ENCODE assay signal across 19 cellular contexts in the genomic region with DNA sequence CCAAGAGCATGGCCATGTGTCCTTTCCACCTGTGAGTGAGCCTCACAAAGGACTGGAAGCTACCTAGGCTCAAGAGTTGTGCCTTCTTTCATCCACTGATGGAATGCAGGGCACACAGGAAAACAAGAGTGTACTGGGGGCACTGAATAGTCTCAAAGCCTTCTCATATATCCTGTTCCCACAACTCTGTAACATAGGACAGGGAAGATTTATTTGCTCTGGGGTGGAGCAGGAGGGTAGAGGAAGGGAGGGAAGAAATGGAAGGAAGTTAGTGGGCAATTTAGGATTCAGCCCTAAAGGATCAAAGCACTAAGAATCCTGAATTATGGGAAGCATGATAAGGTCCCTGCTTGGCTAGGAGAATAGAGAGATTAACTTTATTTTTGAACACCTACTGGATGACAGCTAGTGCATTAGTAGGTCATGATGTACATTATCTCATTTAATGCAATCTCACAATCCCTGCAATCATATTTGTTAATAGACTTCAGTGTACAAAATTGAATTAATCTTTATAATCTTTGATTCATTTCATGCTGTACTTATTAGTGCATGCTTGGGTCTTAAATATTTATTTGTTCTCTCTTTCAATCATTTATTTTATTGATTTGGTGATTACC. TPM values are rescaled to one million over a fixed set of nuclear protein-coding genes. Genes with fewer than 3 reads are reported as not detected.
"Had no signal": no experiment of that assay in that cellular context is flagged by ENCODE, and none has a peak within 500 bp of the region (broad histone marks: within the 10 kb centered on the region; RNA-seq: fewer than 3 reads in every experiment).

No MANE protein-coding gene starts in this region.

- H3K36me3 ChIP-seq: colonic mucosa, heart right ventricle, tibial artery had no signal

- H3K4me3 ChIP-seq: colonic mucosa, heart right ventricle, smooth muscle cell, tibial artery had no signal

- FAIRE-seq: frontal cortex, keratinocyte had no signal

- H3K27ac ChIP-seq: colonic mucosa, heart right ventricle, tibial artery had no signal

- H3K4me2 ChIP-seq: smooth muscle cell had no signal

- DNase-seq: activated CD8-positive, alpha-beta memory T cell treated with anti-CD3 and anti-CD28 coated beads for 24 hours; activated naive CD4-positive, alpha-beta T cell treated with anti-CD3 and anti-CD28 coated beads for 36 hours; caudate nucleus; colonic mucosa; heart right ventricle; left ventricle myocardium superior; nucleus accumbens; right cardiac atrium; T1000; tibial artery had no signal

- H3K27me3 Mint-ChIP-seq: progenitor cell of endocrine pancreas had no signal

- H3K27me3 ChIP-seq: colonic mucosa, heart right ventricle, tibial artery had no signal

- ATAC-seq: activated T-helper 17 cell treated with anti-CD3 and anti-CD28 coated beads, Interleukin-2, amount 50 U/mL, for 72 hours; heart right ventricle; left ventricle myocardium superior; right cardiac atrium; stimulated activated effector memory CD8-positive, alpha-beta T cell treated with anti-CD3 and anti-CD28 coated beads, Interleukin-12 subunit alpha, Interleukin-12 subunit beta, amount 100 ng/mL, for 72 hours had no signal

- H3K9me3 Mint-ChIP-seq: activated naive CD4-positive, alpha-beta T cell treated with anti-CD3 and anti-CD28 coated beads for 36 hours; activated T-helper 17 cell treated with anti-CD3 and anti-CD28 coated beads, Interleukin-2, amount 50 U/mL, for 72 hours; stimulated activated effector memory CD8-positive, alpha-beta T cell treated with anti-CD3 and anti-CD28 coated beads, Interleukin-12 subunit alpha, Interleukin-12 subunit beta, amount 100 ng/mL, for 72 hours had no signal

- H3K4me1 ChIP-seq: colonic mucosa had no signal

- H3K4me3 Mint-ChIP-seq: activated naive CD4-positive, alpha-beta T cell treated with anti-CD3 and anti-CD28 coated beads for 36 hours had no signal

- H3K9me3 ChIP-seq: colonic mucosa, heart right ventricle, tibial artery had no signal

RNA-seq across cellular contexts. Expression of gene RGS8, which starts 53.2 kb away (rescaled TPM):
- total RNA-seq: activated naive CD4-positive, alpha-beta T cell treated with anti-CD3 and anti-CD28 coated beads for 36 hours; colonic mucosa; fibroblast of lung; left ventricle myocardium superior; mesenteric fat pad; myocyte; smooth muscle cell had no signal
- polyA plus RNA-seq: fibroblast of lung, heart right ventricle, keratinocyte, smooth muscle cell had no signal
